Comparison of ENCODE assay signal across 25 cellular contexts in the genomic region with DNA sequence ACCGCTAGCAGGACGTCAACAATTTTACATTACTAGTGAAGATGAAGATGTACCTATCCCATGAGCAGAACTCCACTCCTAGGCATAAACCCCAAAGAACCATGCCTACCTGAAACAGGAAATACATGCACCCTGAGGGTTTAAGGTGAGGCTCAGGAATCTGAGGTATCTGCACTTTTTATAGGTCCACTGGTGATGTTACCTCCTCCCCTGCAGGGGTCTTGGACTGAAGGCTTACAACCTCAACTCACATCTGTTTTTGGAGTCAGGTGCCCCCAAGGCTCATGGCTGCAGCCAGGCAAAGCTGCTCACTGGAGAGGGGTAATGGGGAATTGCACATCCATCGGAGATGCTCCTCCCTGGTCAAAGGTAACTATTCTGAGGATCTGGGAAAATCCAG.
DNase-seq lines count a peak whose midpoint lies in the region; ATAC-seq and TF ChIP-seq lines count a peak whose summit lies in the region.
"Had no signal": no experiment of that assay in that cellular context is flagged by ENCODE, and none has a peak within 500 bp of the region (broad histone marks: within the 10 kb centered on the region; RNA-seq: fewer than 3 reads in every experiment).

No MANE protein-coding gene starts in this region.

- TF ChIP-seq CTCF in CD4-positive, alpha-beta T cell (IDR thresholded peaks at IDR 0.05) = no peak
- no peak for TF ChIP-seq CTCF in psoas muscle (IDR thresholded peaks at IDR 0.05)

- peaks cover 17% of the 10 kb centered on the region for H3K9me3 ChIP-seq in BLaER1
- H3K9me3 ChIP-seq in CD4-positive, alpha-beta T cell (ENCODE audit: control insufficient read depth, low read length) = no peaks in the 10 kb centered on the region
- no peaks in the 10 kb centered on the region for H3K9me3 ChIP-seq in psoas muscle
- H3K9me3 ChIP-seq: body of pancreas, SK-N-SH had no signal

- peak overlapping the region; percentile 83 for H3K4me2 ChIP-seq in BLaER1

- CTCF ChIA-PET in CD4-positive, alpha-beta T cell (lab: Charles Lee) = no interaction called here

- WGBS in psoas muscle, 3 donors = 96 to 99% (median 98%) methylated on average over 3 of the region's 3 CpGs

- H3K27ac ChIP-seq in BLaER1 (peak overlapping the region; percentile 31; the same call in 1 of the 2 replicates), psoas muscle (no peak overlapping the region)
- H3K27ac ChIP-seq in CD4-positive, alpha-beta T cell (ENCODE audit: low read depth, low read length) = peak overlapping the region; percentile 24
- H3K27ac ChIP-seq: body of pancreas, epithelial cell of prostate, WERI-Rb-1 had no signal

- H4K20me1 ChIP-seq in BLaER1 = no peaks in the 10 kb centered on the region; the same call in 1 of the 2 replicates

- peak overlapping the region; percentile 93 for H3K27ac Mint-ChIP-seq in CD4-positive, alpha-beta T cell
- peak overlapping the region; percentile 92 for H3K27ac Mint-ChIP-seq in activated T-helper 17 cell treated with anti-CD3 and anti-CD28 coated beads, Interleukin-2, amount 50 U/mL, for 72 hours
- peak overlapping the region in 9 of 10 donors; percentile 66 to 97 (median 91) for H3K27ac Mint-ChIP-seq in naive thymus-derived CD8-positive, alpha-beta T cell
- H3K27ac Mint-ChIP-seq: memory B cell; T-helper 2 cell treated with Interferon-gamma antibody and Interleukin-4, amounts not matched to agents 5 μg/mL and 100 μg/mL, for 36 hours had no signal

- no peak overlapping the region for H3K4me3 ChIP-seq in BLaER1
- no peak overlapping the region for H3K4me3 ChIP-seq in psoas muscle
- H3K4me3 ChIP-seq: body of pancreas, heart right ventricle had no signal

- peaks cover 93% of the 10 kb centered on the region for H3K4me1 Mint-ChIP-seq in CD4-positive, alpha-beta T cell (ENCODE audit: low read depth)
- peaks cover 62% of the 10 kb centered on the region for H3K4me1 Mint-ChIP-seq in activated T-helper 17 cell treated with anti-CD3 and anti-CD28 coated beads, Interleukin-2, amount 50 U/mL, for 72 hours
- H3K4me1 Mint-ChIP-seq in naive thymus-derived CD8-positive, alpha-beta T cell = peaks cover 51 to 99% (median 90%) of the 10 kb centered on the region in 4 donors

- H3K9ac ChIP-seq in BLaER1 = no peak overlapping the region
- H3K9ac ChIP-seq: SK-N-SH had no signal

- DNase-seq in CD4-positive, alpha-beta T cell = no peak
- no peak for DNase-seq in naive thymus-derived CD8-positive, alpha-beta T cell
- DNase-seq in psoas muscle (no peak), islet precursor cell (no peak), foreskin melanocyte (no peak)
- DNase-seq: activated CD4-positive, alpha-beta T cell treated with anti-CD3 and anti-CD28 coated beads, Interleukin-2, amount 50 U/mL, for 48 hours; body of pancreas; DMS53; GF-D8; GOT3; heart right ventricle; KBM-7; left colon; MM.1S; NCI-H1436; OCI-M1; SK-N-SH; stimulated activated CD4-positive, alpha-beta T cell treated with anti-CD3 and anti-CD28 coated beads, Interleukin-4, amount 100 ng/mL, for 1 hour; stimulated activated naive CD4-positive, alpha-beta T cell treated with Interleukin-2 at 50 U/mL for 16 hours; WERI-Rb-1 had no signal

- H3K27me3 ChIP-seq in BLaER1 (no peaks in the 10 kb centered on the region), psoas muscle (ENCODE audit: insufficient read depth in 3 of 3, low read length in 2 of 3) (no peaks in the 10 kb centered on the region)
- no peaks in the 10 kb centered on the region for H3K27me3 ChIP-seq in CD4-positive, alpha-beta T cell (ENCODE audit: control insufficient read depth, insufficient read depth, low read length)
- H3K27me3 ChIP-seq: body of pancreas, heart right ventricle had no signal

- intact Hi-C loops in CD4-positive, alpha-beta T cell (cut with DNase I, micrococcal nuclease) = no loop called here
- intact Hi-C loops in psoas muscle (cut with DNase I) = no loop called here

- H3K27me3 Mint-ChIP-seq in CD4-positive, alpha-beta T cell = no peaks in the 10 kb centered on the region
- no peaks in the 10 kb centered on the region for H3K27me3 Mint-ChIP-seq in activated T-helper 17 cell treated with anti-CD3 and anti-CD28 coated beads, Interleukin-2, amount 50 U/mL, for 72 hours
- H3K27me3 Mint-ChIP-seq in naive thymus-derived CD8-positive, alpha-beta T cell = no peaks in the 10 kb centered on the region
- H3K27me3 Mint-ChIP-seq: memory B cell had no signal

- peaks cover 8% of the 10 kb centered on the region for H3K9me3 Mint-ChIP-seq in CD4-positive, alpha-beta T cell
- H3K9me3 Mint-ChIP-seq in activated T-helper 17 cell treated with anti-CD3 and anti-CD28 coated beads, Interleukin-2, amount 50 U/mL, for 72 hours = peaks cover 3% of the 10 kb centered on the region
- H3K9me3 Mint-ChIP-seq in naive thymus-derived CD8-positive, alpha-beta T cell = peaks cover 0 to 8% (median 1%) of the 10 kb centered on the region in 9 donors
- H3K9me3 Mint-ChIP-seq: memory B cell; T-helper 2 cell treated with Interferon-gamma antibody and Interleukin-4, amounts not matched to agents 5 μg/mL and 100 μg/mL, for 36 hours had no signal

- peaks cover 97% of the 10 kb centered on the region for H3K36me3 Mint-ChIP-seq in CD4-positive, alpha-beta T cell (ENCODE audit: low read depth)
- H3K36me3 Mint-ChIP-seq in activated T-helper 17 cell treated with anti-CD3 and anti-CD28 coated beads, Interleukin-2, amount 50 U/mL, for 72 hours (ENCODE audit: low read depth) = peaks cover 100% of the 10 kb centered on the region
- H3K36me3 Mint-ChIP-seq in naive thymus-derived CD8-positive, alpha-beta T cell = peaks cover 0 to 58% (median 37%) of the 10 kb centered on the region in 3 donors

- H3K36me3 ChIP-seq in BLaER1 = peaks cover 38% of the 10 kb centered on the region
- no peaks in the 10 kb centered on the region for H3K36me3 ChIP-seq in psoas muscle (ENCODE audit: insufficient read depth in 1 of 2, low read depth in 1 of 2)
- H3K36me3 ChIP-seq: WERI-Rb-1 had no signal

- H3K4me1 ChIP-seq in BLaER1 (peaks cover 88% of the 10 kb centered on the region), psoas muscle (peaks cover under 1% of the 10 kb centered on the region)
- H3K4me1 ChIP-seq: body of pancreas had no signal

- POLR2A ChIA-PET in CD4-positive, alpha-beta T cell (lab: Charles Lee) = interaction anchor here (1.0 kb wide), 1 partner anchor 21 kb away, joined by 3 read pairs; no protein-coding TSS in a partner anchor
- POLR2A ChIA-PET in naive thymus-derived CD8-positive, alpha-beta T cell (lab: Charles Lee) = interaction anchor here (1.9 kb wide), 1 partner anchor 9 kb away, joined by 7 read pairs; no protein-coding TSS in a partner anchor

- H3K4me3 Mint-ChIP-seq in CD4-positive, alpha-beta T cell = no peak overlapping the region
- peak overlapping the region; percentile 61 for H3K4me3 Mint-ChIP-seq in activated T-helper 17 cell treated with anti-CD3 and anti-CD28 coated beads, Interleukin-2, amount 50 U/mL, for 72 hours
- H3K4me3 Mint-ChIP-seq in naive thymus-derived CD8-positive, alpha-beta T cell = peak overlapping the region in 4 of 10 donors; percentile 14 to 46 (median 15)
- H3K4me3 Mint-ChIP-seq: memory B cell; T-helper 2 cell treated with Interferon-gamma antibody and Interleukin-4, amounts not matched to agents 5 μg/mL and 100 μg/mL, for 36 hours had no signal

- ATAC-seq in CD4-positive, alpha-beta T cell (ENCODE audit: poor library complexity) = no peak
- no peak for ATAC-seq in activated T-helper 17 cell treated with anti-CD3 and anti-CD28 coated beads, Interleukin-2, amount 50 U/mL, for 72 hours (replicated peaks)
- ATAC-seq in naive thymus-derived CD8-positive, alpha-beta T cell = no peak
- no peak for ATAC-seq in psoas muscle
- ATAC-seq: body of pancreas, heart right ventricle, left colon had no signal
